ENCODE assay signal across 20 cellular contexts in genomic region chr13:71863249-71863648, GRCh38. TPM values are rescaled to one million over a fixed set of nuclear protein-coding genes. Genes with fewer than 3 reads are reported as not detected.
DNase-seq lines count a peak whose midpoint lies in the region; ATAC-seq, FAIRE-seq and TF ChIP-seq lines count a peak whose summit lies in the region.
"Had no signal": no experiment of that assay in that cellular context is flagged by ENCODE, and none has a peak within 500 bp of the region (broad histone marks: within the 10 kb centered on the region; RNA-seq: fewer than 3 reads in every experiment).

No MANE protein-coding gene starts in this region.

- TF ChIP-seq POLR2A in vagina (IDR thresholded peaks at IDR 0.05), result no peak

- no peaks in the 10 kb centered on the region for H3K36me3 ChIP-seq in heart right ventricle
- no peaks in the 10 kb centered on the region for H3K36me3 ChIP-seq in vagina

- H3K4me3 ChIP-seq in heart right ventricle (peak overlapping the region in 8 of 10 donors; percentile 12 to 89 (median 80)), vagina (peak overlapping the region in 1 of 2 donors; percentile 70)

- peaks cover 2 to 45% (median 17%) of the 10 kb centered on the region in 9 donors for H3K4me1 ChIP-seq in heart right ventricle
- peaks cover 5% of the 10 kb centered on the region for H3K4me1 ChIP-seq in vagina

- H3K4me1 Mint-ChIP-seq in nephron progenitor cell, result peaks cover 49% of the 10 kb centered on the region

- 60 to 68% methylated on average over 1 of the region's 1 CpG for WGBS in heart right ventricle, 2 donors

- H3K27me3 ChIP-seq in heart right ventricle (peaks cover 0 to 32% (median 15%) of the 10 kb centered on the region in 7 donors), vagina (no peaks in the 10 kb centered on the region)

- H3K9me3 Mint-ChIP-seq in nephron progenitor cell, result no peaks in the 10 kb centered on the region
- H3K9me3 Mint-ChIP-seq: activated CD8-positive, alpha-beta T cell treated with anti-CD3 and anti-CD28 coated beads for 36 hours; activated naive CD4-positive, alpha-beta T cell treated with anti-CD3 and anti-CD28 coated beads, Interleukin-2, amount 10 ng/mL, durations not matched to agents 7 days and 5 days; activated T-cell treated with anti-CD3 and anti-CD28 coated beads, Interleukin-2, amount 50 U/mL, for 24 hours; CD4-positive, alpha-beta T cell; stimulated activated memory B cell treated with anti-CD40 and anti-IgM and Interleukin-4, amounts not matched to agents 10 μg/mL and 1 μg/mL and 100 μg/mL, for 72 hours; T-helper 1 cell treated with Interleukin-12 subunit alpha and Interleukin-12 subunit beta and Interleukin-4 antibody, amounts not matched to agents 30 μg/mL and 1 μg/mL, for 36 hours had no signal

- H3K27ac ChIP-seq in heart right ventricle (peak overlapping the region in 1 of 10 donors; percentile 91), vagina (peak overlapping the region; percentile 89)

- peak overlapping the region; percentile 81 for H3K27ac Mint-ChIP-seq in nephron progenitor cell
- H3K27ac Mint-ChIP-seq: activated CD8-positive, alpha-beta T cell treated with anti-CD3 and anti-CD28 coated beads for 36 hours; activated naive CD4-positive, alpha-beta T cell treated with anti-CD3 and anti-CD28 coated beads, Interleukin-2, amount 10 ng/mL, durations not matched to agents 7 days and 5 days; activated T-cell treated with anti-CD3 and anti-CD28 coated beads, Interleukin-2, amount 50 U/mL, for 24 hours; CD4-positive, alpha-beta T cell; stimulated activated memory B cell treated with anti-CD40 and anti-IgM and Interleukin-4, amounts not matched to agents 10 μg/mL and 1 μg/mL and 100 μg/mL, for 72 hours; T-helper 1 cell treated with Interleukin-12 subunit alpha and Interleukin-12 subunit beta and Interleukin-4 antibody, amounts not matched to agents 30 μg/mL and 1 μg/mL, for 36 hours had no signal

- TF ChIP-seq CTCF in heart right ventricle (IDR thresholded peaks at IDR 0.05), result no peak
- no peak for TF ChIP-seq CTCF in nephron progenitor cell (IDR thresholded peaks at IDR 0.05)
- TF ChIP-seq CTCF in vagina (IDR thresholded peaks at IDR 0.05), result no peak

- no peak for DNase-seq in heart right ventricle
- no peak for DNase-seq in Right ventricle myocardium superior
- DNase-seq in nephron progenitor cell, result no peak
- DNase-seq in vagina (ENCODE audit: extremely low spot score in 2 of 2), result no peak
- DNase-seq in RKO (ENCODE audit: low spot score), result no peak
- DNase-seq: activated CD8-positive, alpha-beta T cell treated with anti-CD3 and anti-CD28 coated beads for 36 hours; activated naive CD4-positive, alpha-beta T cell treated with anti-CD3 and anti-CD28 coated beads, Interleukin-2, amount 10 ng/mL, durations not matched to agents 7 days and 5 days; activated T-cell treated with anti-CD3 and anti-CD28 coated beads, Interleukin-2, amount 50 U/mL, for 24 hours; CD4-positive, alpha-beta T cell; DMS53; NCI-H187; NCI-H446 treated with DMSO at 0.1 percent for 48 hours; SHP77 treated with DMSO at 0.1 percent for 48 hours; trophoblast cell had no signal

- intact Hi-C loops in heart right ventricle (cut with DNase I) (loop anchor here in 3 of 10 donors (5.0 to 10.0 kb wide), 7 partner anchors 76 to 468 kb away; no protein-coding TSS in a partner anchor), Right ventricle myocardium superior (cut with DNase I) (no loop called here), vagina (cut with DNase I) (no loop called here)

- FAIRE-seq in endometrium (lab: Jason Lieb, UNC), result peak; percentile 4
- FAIRE-seq: GM12892 had no signal

- ATAC-seq in heart right ventricle, result no peak
- no peak for ATAC-seq in Right ventricle myocardium superior (ENCODE audit: poor library complexity)
- ATAC-seq in HG02938 (IDR thresholded peaks at IDR 0.05; ENCODE audit: unreplicated experiment), result no peak
- ATAC-seq in GM21390 (IDR thresholded peaks at IDR 0.05; ENCODE audit: unreplicated experiment), result no peak
- ATAC-seq: activated CD8-positive, alpha-beta T cell treated with anti-CD3 and anti-CD28 coated beads for 36 hours; stimulated activated memory B cell treated with anti-CD40 and anti-IgM and Interleukin-4, amounts not matched to agents 10 μg/mL and 1 μg/mL and 100 μg/mL, for 72 hours had no signal

- no peaks in the 10 kb centered on the region for H3K9me3 ChIP-seq in heart right ventricle
- no peaks in the 10 kb centered on the region for H3K9me3 ChIP-seq in vagina

- no peaks in the 10 kb centered on the region for H3K27me3 Mint-ChIP-seq in nephron progenitor cell (ENCODE audit: low read depth, poor library complexity)

- peak overlapping the region; percentile 96 for H3K4me3 Mint-ChIP-seq in nephron progenitor cell
- H3K4me3 Mint-ChIP-seq: activated CD8-positive, alpha-beta T cell treated with anti-CD3 and anti-CD28 coated beads for 36 hours; activated naive CD4-positive, alpha-beta T cell treated with anti-CD3 and anti-CD28 coated beads, Interleukin-2, amount 10 ng/mL, durations not matched to agents 7 days and 5 days; stimulated activated memory B cell treated with anti-CD40 and anti-IgM and Interleukin-4, amounts not matched to agents 10 μg/mL and 1 μg/mL and 100 μg/mL, for 72 hours; T-helper 1 cell treated with Interleukin-12 subunit alpha and Interleukin-12 subunit beta and Interleukin-4 antibody, amounts not matched to agents 30 μg/mL and 1 μg/mL, for 36 hours had no signal

- H3K36me3 Mint-ChIP-seq in nephron progenitor cell (ENCODE audit: low read depth), result no peaks in the 10 kb centered on the region
- H3K36me3 Mint-ChIP-seq: stimulated activated memory B cell treated with anti-CD40 and anti-IgM and Interleukin-4, amounts not matched to agents 10 μg/mL and 1 μg/mL and 100 μg/mL, for 72 hours had no signal

RNA-seq across cellular contexts. Expression of gene DACH1, which starts 3.8 kb away (rescaled TPM):
- total RNA-seq in heart right ventricle (1 to 10 TPM; 1.8 to 5.2 (median 2.8) TPM), Right ventricle myocardium superior (2.9 TPM), vagina (7.9 TPM)
- 1 to 10 TPM; 1.2 to 1.9 TPM for polyA plus RNA-seq in heart right ventricle
- total RNA-seq: activated CD8-positive, alpha-beta T cell treated with anti-CD3 and anti-CD28 coated beads for 36 hours had no signal
